ENCODE assay signal across 1 cellular context in the genomic region with DNA sequence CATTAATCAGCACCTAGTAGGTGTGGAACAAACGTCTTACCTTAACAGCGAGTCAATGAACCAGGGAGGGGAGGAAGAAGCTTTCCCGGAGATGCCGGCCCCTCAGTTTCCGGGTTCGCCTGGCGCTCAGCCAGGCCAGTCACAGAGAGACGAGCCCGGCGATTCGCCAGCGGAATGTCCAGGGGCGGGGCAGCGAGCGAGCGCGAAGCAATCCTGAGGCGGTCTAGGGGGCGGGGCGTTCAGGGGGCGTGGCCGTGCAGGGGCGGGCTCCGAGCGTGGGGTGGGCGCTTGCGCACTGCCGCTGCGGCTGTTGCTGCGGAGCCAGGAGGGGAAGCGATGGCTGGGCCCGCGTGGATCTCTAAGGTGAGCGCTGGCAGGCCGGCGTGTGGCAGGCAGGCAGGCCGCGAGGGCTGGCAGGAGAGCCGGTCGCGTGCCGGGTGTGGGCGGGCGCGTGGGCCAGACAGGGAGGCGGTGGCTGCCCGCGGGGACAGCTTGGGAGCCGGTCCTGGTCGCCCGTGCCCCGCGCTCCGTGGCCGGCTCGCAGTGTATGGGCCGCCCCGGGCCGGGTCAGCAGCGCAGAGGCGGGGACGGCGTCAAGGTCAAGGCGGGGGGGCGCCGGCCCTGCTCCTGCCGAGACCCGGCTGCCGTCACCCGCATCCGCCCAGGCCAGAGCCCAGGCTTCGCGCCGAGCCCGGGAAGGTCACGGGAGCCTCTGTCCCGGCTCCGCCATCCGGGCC.
A peak's percentile ranks its signal among the peaks of the same experiment; 100 is the strongest.
TF ChIP-seq lines count a peak whose summit lies in the region.

TSS of gene IDH3A (plus strand) at position 295 of the 737 bp plus-strand sequence. CDS start at position 337, 42 bp downstream.

TF ChIP-seq in HepG2, 621 proteins besides CTCF, POLR2A, EP300 and RAD21 (continued from another document and continues in another):
- peak; percentile 41 for TF ChIP-seq ARID5B (CRISPR knock-in tag; IDR thresholded peaks at IDR 0.05)
- TF ChIP-seq DR1 (CRISPR knock-in tag; IDR thresholded peaks at IDR 0.05), result no peak
- no peak for TF ChIP-seq HOXD1 (CRISPR knock-in tag; IDR thresholded peaks at IDR 0.05)
- TF ChIP-seq NFRKB (IDR thresholded peaks at IDR 0.05), result no peak
- no peak; the same call in 1 of the 2 replicates for TF ChIP-seq CBFB (CRISPR knock-in tag; IDR thresholded peaks at IDR 0.05)
- no peak for TF ChIP-seq HIC2 (CRISPR knock-in tag; IDR thresholded peaks at IDR 0.05; ENCODE audit: low read depth)
- TF ChIP-seq ZNF530 (CRISPR knock-in tag; IDR thresholded peaks at IDR 0.05; ENCODE audit: low read depth), result no peak
- TF ChIP-seq ZBTB25 (CRISPR knock-in tag; IDR thresholded peaks at IDR 0.05), result no peak
- no peak for TF ChIP-seq ZNF414 (CRISPR knock-in tag; IDR thresholded peaks at IDR 0.05)
- no peak for TF ChIP-seq TFAP4 (IDR thresholded peaks at IDR 0.05; ENCODE audit: borderline replicate concordance, low read depth)
- TF ChIP-seq ZBTB21 (CRISPR knock-in tag; IDR thresholded peaks at IDR 0.05), result no peak
- TF ChIP-seq ZNF232 (CRISPR knock-in tag; IDR thresholded peaks at IDR 0.05; ENCODE audit: borderline replicate concordance), result peak; percentile 41; the same call in 1 of the 2 replicates
- no peak for TF ChIP-seq ZUFSP (CRISPR knock-in tag; IDR thresholded peaks at IDR 0.05; ENCODE audit: borderline replicate concordance)
- TF ChIP-seq YEATS2 (CRISPR knock-in tag; IDR thresholded peaks at IDR 0.05; ENCODE audit: borderline replicate concordance), result no peak
- TF ChIP-seq ATF4 (CRISPR knock-in tag; IDR thresholded peaks at IDR 0.05), result no peak
- no peak for TF ChIP-seq TOPORS (CRISPR knock-in tag; IDR thresholded peaks at IDR 0.05)
- no peak for TF ChIP-seq ZBTB26 (CRISPR knock-in tag; IDR thresholded peaks at IDR 0.05; ENCODE audit: borderline replicate concordance)
- TF ChIP-seq, protein P1, sequence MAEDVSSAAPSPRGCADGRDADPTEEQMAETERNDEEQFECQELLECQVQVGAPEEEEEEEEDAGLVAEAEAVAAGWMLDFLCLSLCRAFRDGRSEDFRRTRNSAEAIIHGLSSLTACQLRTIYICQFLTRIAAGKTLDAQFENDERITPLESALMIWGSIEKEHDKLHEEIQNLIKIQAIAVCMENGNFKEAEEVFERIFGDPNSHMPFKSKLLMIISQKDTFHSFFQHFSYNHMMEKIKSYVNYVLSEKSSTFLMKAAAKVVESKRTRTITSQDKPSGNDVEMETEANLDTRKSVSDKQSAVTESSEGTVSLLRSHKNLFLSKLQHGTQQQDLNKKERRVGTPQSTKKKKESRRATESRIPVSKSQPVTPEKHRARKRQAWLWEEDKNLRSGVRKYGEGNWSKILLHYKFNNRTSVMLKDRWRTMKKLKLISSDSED (CRISPR knock-in tag; IDR thresholded peaks at IDR 0.05), result no peak
- TF ChIP-seq ZNF549 (CRISPR knock-in tag; IDR thresholded peaks at IDR 0.05), result no peak
- TF ChIP-seq HNRNPK (IDR thresholded peaks at IDR 0.05; ENCODE audit: low read depth, low read length, poor library complexity, severe bottlenecking), result no peak
- TF ChIP-seq, protein P2, sequence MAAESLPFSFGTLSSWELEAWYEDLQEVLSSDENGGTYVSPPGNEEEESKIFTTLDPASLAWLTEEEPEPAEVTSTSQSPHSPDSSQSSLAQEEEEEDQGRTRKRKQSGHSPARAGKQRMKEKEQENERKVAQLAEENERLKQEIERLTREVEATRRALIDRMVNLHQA (CRISPR knock-in tag; IDR thresholded peaks at IDR 0.05), result no peak
- TF ChIP-seq, protein P3, sequence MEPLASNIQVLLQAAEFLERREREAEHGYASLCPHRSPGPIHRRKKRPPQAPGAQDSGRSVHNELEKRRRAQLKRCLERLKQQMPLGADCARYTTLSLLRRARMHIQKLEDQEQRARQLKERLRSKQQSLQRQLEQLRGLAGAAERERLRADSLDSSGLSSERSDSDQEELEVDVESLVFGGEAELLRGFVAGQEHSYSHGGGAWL (CRISPR knock-in tag; IDR thresholded peaks at IDR 0.05), result no peak
- TF ChIP-seq, protein P4, sequence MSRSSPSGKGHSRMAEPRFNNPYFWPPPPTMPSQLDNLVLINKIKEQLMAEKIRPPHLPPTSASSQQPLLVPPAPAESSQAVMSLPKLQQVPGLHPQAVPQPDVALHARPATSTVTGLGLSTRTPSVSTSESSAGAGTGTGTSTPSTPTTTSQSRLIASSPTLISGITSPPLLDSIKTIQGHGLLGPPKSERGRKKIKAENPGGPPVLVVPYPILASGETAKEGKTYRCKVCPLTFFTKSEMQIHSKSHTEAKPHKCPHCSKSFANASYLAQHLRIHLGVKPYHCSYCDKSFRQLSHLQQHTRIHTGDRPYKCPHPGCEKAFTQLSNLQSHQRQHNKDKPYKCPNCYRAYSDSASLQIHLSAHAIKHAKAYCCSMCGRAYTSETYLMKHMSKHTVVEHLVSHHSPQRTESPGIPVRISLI (CRISPR knock-in tag; IDR thresholded peaks at IDR 0.05; ENCODE audit: borderline replicate concordance), result no peak; the same call in 1 of the 2 replicates
- TF ChIP-seq JUNB (CRISPR knock-in tag; IDR thresholded peaks at IDR 0.05; ENCODE audit: borderline replicate concordance), result no peak
- TF ChIP-seq RBFOX2 (IDR thresholded peaks at IDR 0.05; ENCODE audit: low read depth, low read length), result peak; percentile 79
- TF ChIP-seq RXRA (CRISPR knock-in tag; IDR thresholded peaks at IDR 0.05), result no peak; the same call in 1 of the 2 replicates
- TF ChIP-seq, protein P5, sequence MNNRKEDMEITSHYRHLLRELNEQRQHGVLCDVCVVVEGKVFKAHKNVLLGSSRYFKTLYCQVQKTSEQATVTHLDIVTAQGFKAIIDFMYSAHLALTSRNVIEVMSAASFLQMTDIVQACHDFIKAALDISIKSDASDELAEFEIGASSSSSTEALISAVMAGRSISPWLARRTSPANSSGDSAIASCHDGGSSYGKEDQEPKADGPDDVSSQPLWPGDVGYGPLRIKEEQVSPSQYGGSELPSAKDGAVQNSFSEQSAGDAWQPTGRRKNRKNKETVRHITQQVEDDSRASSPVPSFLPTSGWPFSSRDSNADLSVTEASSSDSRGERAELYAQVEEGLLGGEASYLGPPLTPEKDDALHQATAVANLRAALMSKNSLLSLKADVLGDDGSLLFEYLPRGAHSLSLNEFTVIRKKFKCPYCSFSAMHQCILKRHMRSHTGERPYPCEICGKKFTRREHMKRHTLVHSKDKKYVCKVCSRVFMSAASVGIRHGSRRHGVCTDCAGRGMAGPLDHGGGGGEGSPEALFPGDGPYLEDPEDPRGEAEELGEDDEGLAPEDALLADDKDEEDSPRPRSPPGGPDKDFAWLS (CRISPR knock-in tag; IDR thresholded peaks at IDR 0.05; ENCODE audit: borderline replicate concordance), result no peak
- TF ChIP-seq GFI1 (CRISPR knock-in tag; IDR thresholded peaks at IDR 0.05; ENCODE audit: borderline replicate concordance), result no peak
- TF ChIP-seq CBX1 (IDR thresholded peaks at IDR 0.05; ENCODE audit: low read depth), result peak; percentile 41
- TF ChIP-seq, protein P6, sequence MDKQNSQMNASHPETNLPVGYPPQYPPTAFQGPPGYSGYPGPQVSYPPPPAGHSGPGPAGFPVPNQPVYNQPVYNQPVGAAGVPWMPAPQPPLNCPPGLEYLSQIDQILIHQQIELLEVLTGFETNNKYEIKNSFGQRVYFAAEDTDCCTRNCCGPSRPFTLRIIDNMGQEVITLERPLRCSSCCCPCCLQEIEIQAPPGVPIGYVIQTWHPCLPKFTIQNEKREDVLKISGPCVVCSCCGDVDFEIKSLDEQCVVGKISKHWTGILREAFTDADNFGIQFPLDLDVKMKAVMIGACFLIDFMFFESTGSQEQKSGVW (CRISPR knock-in tag; IDR thresholded peaks at IDR 0.05; ENCODE audit: borderline replicate concordance), result no peak
- TF ChIP-seq ELF4 (CRISPR knock-in tag; IDR thresholded peaks at IDR 0.05; ENCODE audit: borderline replicate concordance), result no peak
